22 cellular contexts compared by ENCODE assay signal in genomic region chr2:109695290-109695689, GRCh38.
"Had no signal": no experiment of that assay in that cellular context is flagged by ENCODE, and none has a peak within 500 bp of the region (broad histone marks: within the 10 kb centered on the region; RNA-seq: fewer than 3 reads in every experiment).

No MANE protein-coding gene starts in this region.

- H3K36me3 ChIP-seq: colonic mucosa, left lung, stomach had no signal

- H3K27me3 ChIP-seq: colonic mucosa, left lung, stomach had no signal

- H3K27ac Mint-ChIP-seq: activated CD4-positive, alpha-beta T cell treated with anti-CD3 and anti-CD28 coated beads for 36 hours; activated naive CD4-positive, alpha-beta T cell treated with anti-CD3 and anti-CD28 coated beads for 36 hours; activated naive CD8-positive, alpha-beta T cell treated with anti-CD3 and anti-CD28 coated beads, Interleukin-2, amount 10 ng/mL, durations not matched to agents 7 days and 5 days; natural killer cell; stimulated activated effector memory CD8-positive, alpha-beta T cell treated with anti-CD3 and anti-CD28 coated beads, Interleukin-12 subunit alpha, Interleukin-12 subunit beta, amount 100 ng/mL, for 72 hours; WTC11 had no signal

- H3K36me3 Mint-ChIP-seq: activated naive CD8-positive, alpha-beta T cell treated with anti-CD3 and anti-CD28 coated beads, Interleukin-2, amount 10 ng/mL, durations not matched to agents 7 days and 5 days; natural killer cell; WTC11 had no signal

- H3K4me1 Mint-ChIP-seq: activated naive CD8-positive, alpha-beta T cell treated with anti-CD3 and anti-CD28 coated beads, Interleukin-2, amount 10 ng/mL, durations not matched to agents 7 days and 5 days; natural killer cell; stimulated activated effector memory CD8-positive, alpha-beta T cell treated with anti-CD3 and anti-CD28 coated beads, Interleukin-12 subunit alpha, Interleukin-12 subunit beta, amount 100 ng/mL, for 72 hours had no signal

- H3K4me3 ChIP-seq: colonic mucosa, dorsolateral prefrontal cortex, left lung, lung, psoas muscle, skin epidermis, stomach had no signal

- H3K27ac ChIP-seq: colonic mucosa, dorsolateral prefrontal cortex, left lung, psoas muscle, stomach had no signal

- H3K4me3 Mint-ChIP-seq: activated CD4-positive, alpha-beta T cell treated with anti-CD3 and anti-CD28 coated beads for 36 hours; activated naive CD4-positive, alpha-beta T cell treated with anti-CD3 and anti-CD28 coated beads for 36 hours; activated naive CD8-positive, alpha-beta T cell treated with anti-CD3 and anti-CD28 coated beads, Interleukin-2, amount 10 ng/mL, durations not matched to agents 7 days and 5 days; effector memory CD8-positive, alpha-beta T cell; natural killer cell; stimulated activated effector memory CD8-positive, alpha-beta T cell treated with anti-CD3 and anti-CD28 coated beads, Interleukin-12 subunit alpha, Interleukin-12 subunit beta, amount 100 ng/mL, for 72 hours; WTC11 had no signal

- H3K9me3 ChIP-seq: colonic mucosa, left lung, psoas muscle, stomach had no signal

- ATAC-seq: activated CD4-positive, alpha-beta T cell treated with anti-CD3 and anti-CD28 coated beads for 36 hours; effector memory CD8-positive, alpha-beta T cell; left lung; natural killer cell; psoas muscle; right cardiac atrium; stimulated activated effector memory CD8-positive, alpha-beta T cell treated with anti-CD3 and anti-CD28 coated beads, Interleukin-12 subunit alpha, Interleukin-12 subunit beta, amount 100 ng/mL, for 72 hours; WTC11 had no signal

- H3K9me3 Mint-ChIP-seq: effector memory CD8-positive, alpha-beta T cell; natural killer cell; stimulated activated effector memory CD8-positive, alpha-beta T cell treated with anti-CD3 and anti-CD28 coated beads, Interleukin-12 subunit alpha, Interleukin-12 subunit beta, amount 100 ng/mL, for 72 hours; WTC11 had no signal

- DNase-seq: activated CD4-positive, alpha-beta T cell treated with anti-CD3 and anti-CD28 coated beads for 36 hours; activated CD4-positive, alpha-beta T cell treated with anti-CD3 and anti-CD28 coated beads, Interleukin-2, amount 50 U/mL, for 48 hours; activated effector memory CD4-positive, alpha-beta T cell treated with Interleukin-2 at 50 U/mL for 16 hours; activated naive CD4-positive, alpha-beta T cell treated with anti-CD3 and anti-CD28 coated beads for 36 hours; activated naive CD8-positive, alpha-beta T cell treated with anti-CD3 and anti-CD28 coated beads, Interleukin-2, amount 10 ng/mL, durations not matched to agents 7 days and 5 days; activated T-cell treated with anti-CD3 and anti-CD28 coated beads, Interleukin-2, amount 50 U/mL, for 48 hours; amniotic stem cell; colonic mucosa; dorsolateral prefrontal cortex; effector memory CD8-positive, alpha-beta T cell; foreskin fibroblast; left lung; natural killer cell; psoas muscle; right cardiac atrium; stimulated activated CD4-positive, alpha-beta T cell treated with anti-CD3 and anti-CD28 coated beads, Interleukin-1b, Interleukin-23, amount 100 ng/mL, for 48 hours; stomach; T-helper 9 cell had no signal
